1 cellular context compared by ENCODE assay signal in genomic region chr17:82613283-82614094, GRCh38.
A peak's percentile ranks its signal among the peaks of the same experiment; 100 is the strongest.
TF ChIP-seq lines count a peak whose summit lies in the region.

No MANE protein-coding gene starts in this region.

TF ChIP-seq in HepG2, 621 proteins besides CTCF, POLR2A, EP300 and RAD21 (continued from another document):
- TF ChIP-seq, protein P1, sequence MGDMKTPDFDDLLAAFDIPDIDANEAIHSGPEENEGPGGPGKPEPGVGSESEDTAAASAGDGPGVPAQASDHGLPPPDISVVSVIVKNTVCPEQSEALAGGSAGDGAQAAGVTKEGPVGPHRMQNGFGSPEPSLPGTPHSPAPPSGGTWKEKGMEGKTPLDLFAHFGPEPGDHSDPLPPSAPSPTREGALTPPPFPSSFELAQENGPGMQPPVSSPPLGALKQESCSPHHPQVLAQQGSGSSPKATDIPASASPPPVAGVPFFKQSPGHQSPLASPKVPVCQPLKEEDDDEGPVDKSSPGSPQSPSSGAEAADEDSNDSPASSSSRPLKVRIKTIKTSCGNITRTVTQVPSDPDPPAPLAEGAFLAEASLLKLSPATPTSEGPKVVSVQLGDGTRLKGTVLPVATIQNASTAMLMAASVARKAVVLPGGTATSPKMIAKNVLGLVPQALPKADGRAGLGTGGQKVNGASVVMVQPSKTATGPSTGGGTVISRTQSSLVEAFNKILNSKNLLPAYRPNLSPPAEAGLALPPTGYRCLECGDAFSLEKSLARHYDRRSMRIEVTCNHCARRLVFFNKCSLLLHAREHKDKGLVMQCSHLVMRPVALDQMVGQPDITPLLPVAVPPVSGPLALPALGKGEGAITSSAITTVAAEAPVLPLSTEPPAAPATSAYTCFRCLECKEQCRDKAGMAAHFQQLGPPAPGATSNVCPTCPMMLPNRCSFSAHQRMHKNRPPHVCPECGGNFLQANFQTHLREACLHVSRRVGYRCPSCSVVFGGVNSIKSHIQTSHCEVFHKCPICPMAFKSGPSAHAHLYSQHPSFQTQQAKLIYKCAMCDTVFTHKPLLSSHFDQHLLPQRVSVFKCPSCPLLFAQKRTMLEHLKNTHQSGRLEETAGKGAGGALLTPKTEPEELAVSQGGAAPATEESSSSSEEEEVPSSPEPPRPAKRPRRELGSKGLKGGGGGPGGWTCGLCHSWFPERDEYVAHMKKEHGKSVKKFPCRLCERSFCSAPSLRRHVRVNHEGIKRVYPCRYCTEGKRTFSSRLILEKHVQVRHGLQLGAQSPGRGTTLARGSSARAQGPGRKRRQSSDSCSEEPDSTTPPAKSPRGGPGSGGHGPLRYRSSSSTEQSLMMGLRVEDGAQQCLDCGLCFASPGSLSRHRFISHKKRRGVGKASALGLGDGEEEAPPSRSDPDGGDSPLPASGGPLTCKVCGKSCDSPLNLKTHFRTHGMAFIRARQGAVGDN (CRISPR knock-in tag; IDR thresholded peaks at IDR 0.05) = 0 out of 2 replicates have a peak, but pooled peaks have one; percentile 24
- TF ChIP-seq ZC3H13 (CRISPR knock-in tag; IDR thresholded peaks at IDR 0.05) (peak; percentile 70), RELA (CRISPR knock-in tag; IDR thresholded peaks at IDR 0.05) (no peak), RBM22 (optimal IDR thresholded peaks at IDR 0.05; ENCODE audit: low read length) (peak; percentile 75), POLR2AphosphoS5 (IDR thresholded peaks at IDR 0.05; ENCODE audit: low read depth, low read length) (0 out of 2 replicates have a peak, but pooled peaks have one; percentile 25), DDIT3 (CRISPR knock-in tag; IDR thresholded peaks at IDR 0.05) (no peak), MXD4 (CRISPR knock-in tag; IDR thresholded peaks at IDR 0.05) (no peak), FOXO1 (CRISPR knock-in tag; IDR thresholded peaks at IDR 0.05) (no peak), XRCC5 (optimal IDR thresholded peaks at IDR 0.05; ENCODE audit: low read length) (no peak), ZNF225 (CRISPR knock-in tag; IDR thresholded peaks at IDR 0.05) (no peak), ZNF33B (CRISPR knock-in tag; IDR thresholded peaks at IDR 0.05) (no peak), ZBTB38 (CRISPR knock-in tag; IDR thresholded peaks at IDR 0.05) (peak; percentile 60; the same call in 1 of the 2 replicates), MAFK (conservative IDR thresholded peaks at IDR 0.05 in 1 of 2, IDR thresholded peaks at IDR 0.05 in 1 of 2; ENCODE audit: low read length in 2 of 2) (0 out of 4 replicates have a peak, but pooled peaks of 1 of the 2 experiments have one; percentile 2), RARA (CRISPR knock-in tag; IDR thresholded peaks at IDR 0.05) (no peak), KMT2B (CRISPR knock-in tag; IDR thresholded peaks at IDR 0.05) (no peak)
- TF ChIP-seq, protein P2, sequence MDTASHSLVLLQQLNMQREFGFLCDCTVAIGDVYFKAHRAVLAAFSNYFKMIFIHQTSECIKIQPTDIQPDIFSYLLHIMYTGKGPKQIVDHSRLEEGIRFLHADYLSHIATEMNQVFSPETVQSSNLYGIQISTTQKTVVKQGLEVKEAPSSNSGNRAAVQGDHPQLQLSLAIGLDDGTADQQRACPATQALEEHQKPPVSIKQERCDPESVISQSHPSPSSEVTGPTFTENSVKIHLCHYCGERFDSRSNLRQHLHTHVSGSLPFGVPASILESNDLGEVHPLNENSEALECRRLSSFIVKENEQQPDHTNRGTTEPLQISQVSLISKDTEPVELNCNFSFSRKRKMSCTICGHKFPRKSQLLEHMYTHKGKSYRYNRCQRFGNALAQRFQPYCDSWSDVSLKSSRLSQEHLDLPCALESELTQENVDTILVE (CRISPR knock-in tag; IDR thresholded peaks at IDR 0.05) = no peak
- TF ChIP-seq, protein P3, sequence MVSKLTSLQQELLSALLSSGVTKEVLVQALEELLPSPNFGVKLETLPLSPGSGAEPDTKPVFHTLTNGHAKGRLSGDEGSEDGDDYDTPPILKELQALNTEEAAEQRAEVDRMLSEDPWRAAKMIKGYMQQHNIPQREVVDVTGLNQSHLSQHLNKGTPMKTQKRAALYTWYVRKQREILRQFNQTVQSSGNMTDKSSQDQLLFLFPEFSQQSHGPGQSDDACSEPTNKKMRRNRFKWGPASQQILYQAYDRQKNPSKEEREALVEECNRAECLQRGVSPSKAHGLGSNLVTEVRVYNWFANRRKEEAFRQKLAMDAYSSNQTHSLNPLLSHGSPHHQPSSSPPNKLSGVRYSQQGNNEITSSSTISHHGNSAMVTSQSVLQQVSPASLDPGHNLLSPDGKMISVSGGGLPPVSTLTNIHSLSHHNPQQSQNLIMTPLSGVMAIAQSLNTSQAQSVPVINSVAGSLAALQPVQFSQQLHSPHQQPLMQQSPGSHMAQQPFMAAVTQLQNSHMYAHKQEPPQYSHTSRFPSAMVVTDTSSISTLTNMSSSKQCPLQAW (CRISPR knock-in tag; IDR thresholded peaks at IDR 0.05) = no peak
- TF ChIP-seq, protein P4, sequence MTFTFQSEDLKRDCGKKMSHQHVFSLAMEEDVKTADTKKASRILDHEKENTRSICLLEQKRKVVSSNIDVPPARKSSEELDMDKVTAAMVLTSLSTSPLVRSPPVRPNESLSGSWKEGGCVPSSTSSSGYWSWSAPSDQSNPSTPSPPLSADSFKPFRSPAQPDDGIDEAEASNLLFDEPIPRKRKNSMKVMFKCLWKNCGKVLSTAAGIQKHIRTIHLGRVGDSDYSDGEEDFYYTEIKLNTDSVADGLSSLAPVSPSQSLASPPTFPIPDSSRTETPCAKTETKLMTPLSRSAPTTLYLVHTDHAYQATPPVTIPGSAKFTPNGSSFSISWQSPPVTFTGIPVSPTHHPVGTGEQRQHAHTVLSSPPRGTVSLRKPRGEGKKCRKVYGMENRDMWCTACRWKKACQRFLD (CRISPR knock-in tag; IDR thresholded peaks at IDR 0.05; ENCODE audit: borderline replicate concordance) = no peak
